29 cellular contexts compared by ENCODE assay signal in genomic region chr1:243814718-243815117, GRCh38.
"Had no signal": no experiment of that assay in that cellular context is flagged by ENCODE, and none has a peak within 500 bp of the region (broad histone marks: within the 10 kb centered on the region; RNA-seq: fewer than 3 reads in every experiment).

No MANE protein-coding gene starts in this region.

- FAIRE-seq: urothelium cell line had no signal

- H3K27me3 Mint-ChIP-seq: naive thymus-derived CD4-positive, alpha-beta T cell; stimulated activated naive B cell treated with anti-CD40 and anti-IgM and Interleukin-4, amounts not matched to agents 10 μg/mL and 1 μg/mL and 100 μg/mL, for 72 hours; stimulated activated naive CD8-positive, alpha-beta T cell treated with anti-CD3 and anti-CD28 coated beads, Interleukin-15, Interleukin-2, amounts not matched to agents 100 ng/mL and 50 ng/mL, for 24 hours had no signal

- H3K27me3 ChIP-seq: dorsolateral prefrontal cortex, gastrocnemius medialis, heart left ventricle, left lung, sigmoid colon, spleen, tibial nerve, upper lobe of left lung had no signal

- H3K4me3 ChIP-seq: dorsolateral prefrontal cortex, gastrocnemius medialis, heart left ventricle, left lung, prostate gland, sigmoid colon, spleen, thoracic aorta, tibial nerve, upper lobe of left lung had no signal

- H3K36me3 ChIP-seq: gastrocnemius medialis, heart left ventricle, left lung, prostate gland, thoracic aorta had no signal

- H3K4me3 Mint-ChIP-seq: endodermal cell; immature natural killer cell; stimulated activated naive B cell treated with anti-CD40 and anti-IgM and Interleukin-4, amounts not matched to agents 10 μg/mL and 1 μg/mL and 100 μg/mL, for 72 hours; stimulated activated naive CD8-positive, alpha-beta T cell treated with anti-CD3 and anti-CD28 coated beads, Interleukin-15, Interleukin-2, amounts not matched to agents 100 ng/mL and 50 ng/mL, for 24 hours had no signal

- ATAC-seq: esophagus mucosa; gastrocnemius medialis; heart left ventricle; left cardiac atrium; left lung; naive thymus-derived CD4-positive, alpha-beta T cell; right cardiac atrium; stimulated activated naive B cell treated with anti-CD40 and anti-IgM and Interleukin-4, amounts not matched to agents 10 μg/mL and 1 μg/mL and 100 μg/mL, for 72 hours had no signal

- H3K4me1 ChIP-seq: gastrocnemius medialis, heart left ventricle, left lung, parathyroid adenoma, prostate gland, sigmoid colon, spleen, tibial nerve, upper lobe of left lung had no signal

- H2AFZ ChIP-seq: parathyroid adenoma had no signal

- H3K27ac ChIP-seq: dorsolateral prefrontal cortex, epithelial cell of prostate, gastrocnemius medialis, heart left ventricle, left lung, parathyroid adenoma, prostate gland, sigmoid colon, spleen, thoracic aorta, tibial nerve, upper lobe of left lung had no signal

- DNase-seq: central memory CD4-positive, alpha-beta T cell; dorsolateral prefrontal cortex; effector CD4-positive, alpha-beta T cell; endodermal cell; foreskin fibroblast; gastrocnemius medialis; heart left ventricle; hippocampal formation; immature natural killer cell; islet precursor cell; left cardiac atrium; left lung; mesendoderm; midbrain; naive thymus-derived CD4-positive, alpha-beta T cell; occipital lobe; right cardiac atrium; sigmoid colon; spleen; stimulated activated naive B cell treated with anti-CD40 and anti-IgM and Interleukin-4, amounts not matched to agents 10 μg/mL and 1 μg/mL and 100 μg/mL, for 72 hours; upper lobe of left lung had no signal

- H3K4me1 Mint-ChIP-seq: endodermal cell had no signal

- H3K27ac Mint-ChIP-seq: endodermal cell; stimulated activated naive B cell treated with anti-CD40 and anti-IgM and Interleukin-4, amounts not matched to agents 10 μg/mL and 1 μg/mL and 100 μg/mL, for 72 hours had no signal

- H3K9ac ChIP-seq: parathyroid adenoma had no signal

- H3K9me3 ChIP-seq: gastrocnemius medialis, prostate gland, thoracic aorta had no signal
